Comparison of ENCODE assay signal across 11 cellular contexts in genomic region chr3:115187149-115187757, GRCh38.
DNase-seq lines count a peak whose midpoint lies in the region; ATAC-seq and TF ChIP-seq lines count a peak whose summit lies in the region.
"Had no signal": no experiment of that assay in that cellular context is flagged by ENCODE, and none has a peak within 500 bp of the region (broad histone marks: within the 10 kb centered on the region; RNA-seq: fewer than 3 reads in every experiment).

No MANE protein-coding gene starts in this region.

- no peak overlapping the region for H3K27ac ChIP-seq in coronary artery

- peak; percentile 70 for DNase-seq in GM19240 (ENCODE audit: insufficient read length, low spot score)
- DNase-seq in KBM-7: peak; percentile 24
- DNase-seq in EL: no peak
- no peak for DNase-seq in NCI-H1417 treated with DMSO at 0.1 percent for 48 hours (lab: John Stamatoyannopoulos, UW)
- no peak for DNase-seq in NK-92 (lab: John Stamatoyannopoulos, UW; ENCODE audit: unreplicated experiment)
- DNase-seq in coronary artery (ENCODE audit: low spot score): no peak
- DNase-seq: NCI-H1436 treated with DMSO at 0.1 percent for 48 hours; SIG-M5; stimulated activated CD4-positive, alpha-beta T cell treated with anti-CD3 and anti-CD28 coated beads, Interleukin-1b, Interleukin-23, amount 100 ng/mL, for 48 hours had no signal

- in situ Hi-C loops in KBM-7 (cut with MboI; ENCODE audit: low pct_unique_long_range_greater_than_20kb, low sequenced_read_pairs): no loop called here

- peak overlapping the region; percentile 50; the same call in 1 of the 2 replicates for H3K4me3 ChIP-seq in GM08714 (ENCODE audit: low read length)
- H3K4me3 ChIP-seq in coronary artery: no peak overlapping the region

- TF ChIP-seq CTCF in coronary artery (IDR thresholded peaks at IDR 0.05): no peak

- peak; percentile 100 for ATAC-seq in HG02852 (IDR thresholded peaks at IDR 0.05; ENCODE audit: unreplicated experiment)

Comparison
In these comparisons a context has a peak if more than half of its experiments do, and no peak if none do; other contexts are left out.
1. DNase-seq: peak in GM19240 (single experiment) and KBM-7 (single experiment); none in EL (single experiment), NCI-H1417 treated with DMSO at 0.1 percent for 48 hours (single experiment), NK-92 (single experiment) and coronary artery (single experiment).